In the genomic region with DNA sequence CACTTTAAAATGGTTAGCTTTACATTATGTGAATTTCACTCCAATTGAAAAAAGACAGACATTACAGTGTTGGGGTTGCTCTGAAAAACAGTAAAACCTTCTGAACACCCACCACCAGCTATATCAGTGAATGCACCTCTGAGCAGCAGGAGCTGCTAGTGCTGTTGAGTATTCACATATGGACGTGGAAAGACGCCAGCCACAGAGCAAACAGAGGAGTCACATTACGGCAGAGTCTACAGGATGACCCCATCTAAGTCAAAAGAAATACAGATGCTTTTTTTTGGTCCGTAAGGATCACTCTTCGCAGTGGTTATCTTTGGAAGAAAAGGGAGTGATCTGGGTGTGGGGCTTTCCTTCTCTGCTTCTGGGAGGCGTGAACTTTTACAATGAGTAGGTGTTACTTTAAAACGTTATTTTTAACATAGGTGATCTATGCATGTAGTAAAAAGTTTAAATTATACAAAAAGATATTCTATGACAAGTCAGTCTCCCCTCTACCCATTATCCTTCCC, we compare ENCODE assay signal across 31 cellular contexts. TPM values are rescaled to one million over a fixed set of nuclear protein-coding genes. Genes with fewer than 3 reads are reported as not detected.
DNase-seq lines count a peak whose midpoint lies in the region; ATAC-seq and TF ChIP-seq lines count a peak whose summit lies in the region.
"Had no signal": no experiment of that assay in that cellular context is flagged by ENCODE, and none has a peak within 500 bp of the region (broad histone marks: within the 10 kb centered on the region; RNA-seq: fewer than 3 reads in every experiment).

No MANE protein-coding gene starts in this region.

- peak overlapping the region; percentile 94 for H3K4me3 Mint-ChIP-seq in stimulated activated memory B cell treated with anti-CD40 and anti-IgM and Interleukin-4, amounts not matched to agents 10 μg/mL and 1 μg/mL and 100 μg/mL, for 72 hours
- no peak overlapping the region for H3K4me3 Mint-ChIP-seq in natural killer cell
- H3K4me3 Mint-ChIP-seq: activated CD8-positive, alpha-beta memory T cell treated with anti-CD3 and anti-CD28 coated beads, Interleukin-2, amount 10 ng/mL, durations not matched to agents 7 days and 5 days; activated naive CD4-positive, alpha-beta T cell treated with anti-CD3 and anti-CD28 coated beads for 36 hours; activated T-cell treated with anti-CD3 and anti-CD28 coated beads, Interleukin-2, amount 50 U/mL, for 72 hours; endodermal cell; naive thymus-derived CD4-positive, alpha-beta T cell had no signal

- H3K9me2 ChIP-seq in PC-3 (replicated peaks; ENCODE audit: low read length), result no peaks in the 10 kb centered on the region

- H3K36me3 Mint-ChIP-seq in stimulated activated memory B cell treated with anti-CD40 and anti-IgM and Interleukin-4, amounts not matched to agents 10 μg/mL and 1 μg/mL and 100 μg/mL, for 72 hours, result peaks cover 70% of the 10 kb centered on the region
- H3K36me3 Mint-ChIP-seq in natural killer cell, result no peaks in the 10 kb centered on the region

- no peak overlapping the region for H2AFZ ChIP-seq in PC-3 (ENCODE audit: low read length)

- no peaks in the 10 kb centered on the region for H3K4me1 ChIP-seq in PC-3 (ENCODE audit: insufficient read depth, low read length)
- H3K4me1 ChIP-seq: BE2C had no signal

- CTCF ChIA-PET in PC-3 (lab: Charles Lee), result no interaction called here

- peaks cover 12% of the 10 kb centered on the region; the same call in 1 of the 2 replicates for H3K9me3 ChIP-seq in PC-3 (ENCODE audit: low read length)
- H3K9me3 ChIP-seq: A549, BE2C, esophagus muscularis mucosa, gastrocnemius medialis, left lung, testis, vagina had no signal

- POLR2A ChIA-PET in PC-3 (lab: Charles Lee; ENCODE audit: unreplicated experiment), result no interaction called here

- peak; percentile 35; the same call in 1 of the 2 replicates for ATAC-seq in PC-3
- ATAC-seq in stimulated activated memory B cell treated with anti-CD40 and anti-IgM and Interleukin-4, amounts not matched to agents 10 μg/mL and 1 μg/mL and 100 μg/mL, for 72 hours, result no peak
- ATAC-seq in natural killer cell, result no peak
- ATAC-seq: A549; activated CD8-positive, alpha-beta memory T cell treated with anti-CD3 and anti-CD28 coated beads, Interleukin-2, amount 10 ng/mL, durations not matched to agents 7 days and 5 days; activated T-cell treated with anti-CD3 and anti-CD28 coated beads, Interleukin-2, amount 50 U/mL, for 72 hours; gastrocnemius medialis; left lung; naive thymus-derived CD4-positive, alpha-beta T cell had no signal

- no peaks in the 10 kb centered on the region for H3K36me3 ChIP-seq in PC-3 (ENCODE audit: low read depth, low read length)
- H3K36me3 ChIP-seq: BE2C, cardiac muscle cell, gastrocnemius medialis, vagina had no signal

- H3K9ac ChIP-seq in PC-3 (ENCODE audit: low read length), result no peak overlapping the region

- H3F3A ChIP-seq in PC-3 (ENCODE audit: low read length, unreplicated experiment), result no peaks in the 10 kb centered on the region

- H3K27me3 ChIP-seq in PC-3 (ENCODE audit: low read length), result peaks cover 16% of the 10 kb centered on the region
- H3K27me3 ChIP-seq: BE2C, esophagus muscularis mucosa, testis, vagina had no signal

- no peak overlapping the region for H3K4me3 ChIP-seq in PC-3 (ENCODE audit: low read length)
- H3K4me3 ChIP-seq: A549, cardiac muscle cell, esophagus muscularis mucosa, gastrocnemius medialis, left lung, smooth muscle cell, testis, vagina had no signal

- peaks cover 67% of the 10 kb centered on the region for H3K4me1 Mint-ChIP-seq in stimulated activated memory B cell treated with anti-CD40 and anti-IgM and Interleukin-4, amounts not matched to agents 10 μg/mL and 1 μg/mL and 100 μg/mL, for 72 hours
- H3K4me1 Mint-ChIP-seq in natural killer cell, result peaks cover 41 to 56% of the 10 kb centered on the region in 2 donors

- H3K27me3 Mint-ChIP-seq in stimulated activated memory B cell treated with anti-CD40 and anti-IgM and Interleukin-4, amounts not matched to agents 10 μg/mL and 1 μg/mL and 100 μg/mL, for 72 hours, result no peaks in the 10 kb centered on the region
- no peaks in the 10 kb centered on the region for H3K27me3 Mint-ChIP-seq in natural killer cell (ENCODE audit: low read depth in 2 of 2)
- H3K27me3 Mint-ChIP-seq: activated CD8-positive, alpha-beta memory T cell treated with anti-CD3 and anti-CD28 coated beads, Interleukin-2, amount 10 ng/mL, durations not matched to agents 7 days and 5 days had no signal

- DNase-seq in NCI-H510A treated with DMSO at 0.1 percent for 48 hours (lab: John Stamatoyannopoulos, UW), result peak; percentile 2
- no peak for DNase-seq in NCI-H510A (lab: John Stamatoyannopoulos, UW)
- DNase-seq in GM20000 (ENCODE audit: low spot score), result peak; percentile 19
- peak; percentile 23 for DNase-seq in PC-3
- no peak for DNase-seq in natural killer cell
- DNase-seq in NCI-H128 (lab: John Stamatoyannopoulos, UW; ENCODE audit: unreplicated experiment), result no peak
- DNase-seq in KG1 (lab: John Stamatoyannopoulos, UW), result no peak
- DNase-seq: activated CD4-positive, alpha-beta T cell treated with anti-CD3 and anti-CD28 coated beads, Interleukin-2, amount 50 U/mL, for 1 hour; activated CD8-positive, alpha-beta memory T cell treated with anti-CD3 and anti-CD28 coated beads, Interleukin-2, amount 10 ng/mL, durations not matched to agents 7 days and 5 days; activated naive CD4-positive, alpha-beta T cell treated with anti-CD3 and anti-CD28 coated beads for 36 hours; activated T-cell treated with anti-CD3 and anti-CD28 coated beads, Interleukin-2, amount 50 U/mL, for 72 hours; BE2C; COR-L47; cortex of kidney; DMS79 treated with DMSO at 0.1 percent for 48 hours; endodermal cell; gastrocnemius medialis; GOT3; hypothalamus; left lung; MV-4-11; naive thymus-derived CD4-positive, alpha-beta T cell; NCI-H187 treated with DMSO at 0.1 percent for 48 hours; testis had no signal

- H3K27ac ChIP-seq in PC-3 (ENCODE audit: low read length), result no peak overlapping the region
- H3K27ac ChIP-seq: A549, cardiac muscle cell, esophagus muscularis mucosa, gastrocnemius medialis, left lung, testis, vagina had no signal

- no peaks in the 10 kb centered on the region for H4K20me1 ChIP-seq in PC-3 (ENCODE audit: low read length)

- H3K4me2 ChIP-seq in PC-3 (ENCODE audit: low read length), result no peak overlapping the region
- H3K4me2 ChIP-seq: A549, smooth muscle cell had no signal

- TF ChIP-seq CTCF in GM20000 (IDR thresholded peaks at IDR 0.05; ENCODE audit: extremely low read depth, missing control alignments) (no peak), PC-3 (conservative IDR thresholded peaks at IDR 0.05; ENCODE audit: low read depth, low read length) (no peak), natural killer cell (IDR thresholded peaks at IDR 0.05) (no peak)

- peak overlapping the region; percentile 81 for H3K27ac Mint-ChIP-seq in stimulated activated memory B cell treated with anti-CD40 and anti-IgM and Interleukin-4, amounts not matched to agents 10 μg/mL and 1 μg/mL and 100 μg/mL, for 72 hours
- no peak overlapping the region for H3K27ac Mint-ChIP-seq in natural killer cell
- H3K27ac Mint-ChIP-seq: activated CD8-positive, alpha-beta memory T cell treated with anti-CD3 and anti-CD28 coated beads, Interleukin-2, amount 10 ng/mL, durations not matched to agents 7 days and 5 days; activated naive CD4-positive, alpha-beta T cell treated with anti-CD3 and anti-CD28 coated beads for 36 hours; activated T-cell treated with anti-CD3 and anti-CD28 coated beads, Interleukin-2, amount 50 U/mL, for 72 hours; endodermal cell had no signal

- BruUV-seq in PC-3 (replicated peaks; lab: Mats Ljungman, UMichigan), result no TSS peak

- H3K9me3 Mint-ChIP-seq in stimulated activated memory B cell treated with anti-CD40 and anti-IgM and Interleukin-4, amounts not matched to agents 10 μg/mL and 1 μg/mL and 100 μg/mL, for 72 hours, result no peaks in the 10 kb centered on the region
- H3K9me3 Mint-ChIP-seq in natural killer cell, result no peaks in the 10 kb centered on the region
- H3K9me3 Mint-ChIP-seq: activated naive CD4-positive, alpha-beta T cell treated with anti-CD3 and anti-CD28 coated beads for 36 hours; activated T-cell treated with anti-CD3 and anti-CD28 coated beads, Interleukin-2, amount 50 U/mL, for 72 hours had no signal

- no peaks in the 10 kb centered on the region for H3K79me2 ChIP-seq in PC-3 (ENCODE audit: low read length)

- intact Hi-C loops in PC-3 (cut with micrococcal nuclease) (no loop called here), natural killer cell (cut with micrococcal nuclease) (no loop called here)

RNA-seq across cellular contexts. Expression of a gene that starts 4.5 kb away (rescaled TPM):
- total RNA-seq in PC-3 (2014; rRNA removed) (2.2 and 3.3 TPM in 2 replicates), natural killer cell (10 to 100 TPM; 12.5 to 18.4 (median 18.0) TPM)
- total RNA-seq: HT-29 had no signal

RNA-seq across cellular contexts. Expression of a gene that starts 58.3 kb away (rescaled TPM):
- total RNA-seq in PC-3 (2014; rRNA removed) (202 and 204 TPM in 2 replicates), natural killer cell (100 to 1,000 TPM; 114 to 121 (median 117) TPM)

Comparison
In these comparisons a context has a peak if more than half of its experiments do, and no peak if none do; other contexts are left out.
1. DNase-seq: peak in NCI-H510A treated with DMSO at 0.1 percent for 48 hours (single experiment), GM20000 (single experiment) and PC-3 (single experiment); none in NCI-H510A (single experiment), natural killer cell (single experiment), NCI-H128 (single experiment) and KG1 (single experiment).